ENCODE assay signal across 8 cellular contexts in the genomic region with DNA sequence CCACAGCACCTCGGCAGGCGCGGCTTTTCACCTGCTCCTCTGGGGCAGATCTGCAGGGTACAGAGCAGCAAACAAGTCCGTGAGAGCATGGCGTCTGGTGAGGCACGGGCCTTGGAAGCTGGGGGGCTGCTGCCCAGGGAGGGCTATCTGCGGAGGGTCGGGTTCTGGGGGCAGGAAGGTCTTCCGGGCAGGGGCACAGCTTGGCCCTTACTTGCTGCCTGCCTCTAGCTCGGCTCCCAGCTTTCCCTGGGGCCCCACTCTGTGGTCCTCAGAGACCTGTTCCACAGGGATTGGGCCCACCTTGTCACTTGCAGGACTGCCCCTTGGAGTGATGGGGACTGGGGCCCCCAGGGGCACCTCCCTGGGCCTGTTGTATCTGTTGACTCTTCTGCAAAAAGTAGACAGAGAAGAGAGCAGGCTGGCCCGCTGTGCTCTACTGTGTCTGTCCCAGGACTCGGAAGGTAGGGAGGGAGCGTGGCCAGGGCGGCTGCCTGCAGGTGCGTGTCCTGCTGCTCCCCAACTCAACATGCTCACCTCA.
DNase-seq lines count a peak whose midpoint lies in the region; ATAC-seq, FAIRE-seq and TF ChIP-seq lines count a peak whose summit lies in the region.

No MANE protein-coding gene starts in this region.

- peak overlapping the region; percentile 67 for H3K18ac ChIP-seq in trophoblast cell (ENCODE audit: low read length)

- H3K9me1 ChIP-seq in endothelial cell of umbilical vein (replicated peaks; ENCODE audit: control insufficient read depth, extremely low read depth, insufficient read depth, low read length), result no peaks in the 10 kb centered on the region

- no peak for TF ChIP-seq POLR2A in endothelial cell of umbilical vein (IDR thresholded peaks at IDR 0.05; ENCODE audit: low read depth, low read length)

- WGBS in trophoblast cell (ENCODE audit: extremely low coverage, insufficient coverage, insufficient read length), result no CpG with 5 or more reads among the region's 15 CpGs

- peak overlapping the region; percentile 44 for H2AK5ac ChIP-seq in trophoblast cell (ENCODE audit: low read length)

- H3K27me3 ChIP-seq in OCI-LY1 (ENCODE audit: insufficient read depth, low read length) (no peaks in the 10 kb centered on the region), endothelial cell of umbilical vein (ENCODE audit: control insufficient read depth in 2 of 2, insufficient read depth in 2 of 2, low read length in 2 of 2) (no peaks in the 10 kb centered on the region), trophoblast cell (ENCODE audit: insufficient read depth, low read length) (no peaks in the 10 kb centered on the region)

- H3K14ac ChIP-seq in trophoblast cell (ENCODE audit: low read length), result no peak overlapping the region

- no peak overlapping the region for H4K12ac ChIP-seq in trophoblast cell (ENCODE audit: low read depth, low read length)

- H3K27ac ChIP-seq in C4-2B (peak overlapping the region; percentile 2; the same call in 1 of the 2 replicates), OCI-LY1 (ENCODE audit: low read depth, low read length, poor library complexity, severe bottlenecking) (peak overlapping the region; percentile 83), endothelial cell of umbilical vein (ENCODE audit: insufficient read depth, low read depth, low read length) (peak overlapping the region; percentile 97), trophoblast cell (ENCODE audit: low read depth, low read length) (peak overlapping the region; percentile 57)

- TF ChIP-seq CTCF in C4-2B (conservative IDR thresholded peaks at IDR 0.05) (no peak), OCI-LY1 (IDR thresholded peaks at IDR 0.05; ENCODE audit: low read length) (no peak), endothelial cell of umbilical vein (IDR thresholded peaks at IDR 0.05; ENCODE audit: extremely low read depth in 1 of 2, insufficient read depth in 1 of 2, low read depth in 1 of 2, low read length in 2 of 2) (no peak)

- peak overlapping the region; percentile 42 for H2BK5ac ChIP-seq in trophoblast cell (ENCODE audit: low read depth, low read length, poor library complexity)

- H3K9me3 ChIP-seq in OCI-LY1 (ENCODE audit: low read length) (no peaks in the 10 kb centered on the region), endothelial cell of umbilical vein (replicated peaks; ENCODE audit: control insufficient read depth, insufficient read depth, low read length) (no peaks in the 10 kb centered on the region), trophoblast cell (ENCODE audit: insufficient read depth, low read depth, low read length) (no peaks in the 10 kb centered on the region)

- H3K4me3 ChIP-seq in OCI-LY1 (ENCODE audit: low read depth, low read length, poor library complexity, severe bottlenecking), result no peak overlapping the region
- H3K4me3 ChIP-seq in endothelial cell of umbilical vein (replicated peaks in 1 of 3; ENCODE audit: insufficient read depth in 1 of 3, low read depth in 1 of 3, low read length in 3 of 3), result no peak overlapping the region
- H3K4me3 ChIP-seq in trophoblast cell (ENCODE audit: low read depth, low read length), result no peak overlapping the region

- no peaks in the 10 kb centered on the region for H3K9me2 ChIP-seq in OCI-LY1 (ENCODE audit: low read depth, low read length)

- peak overlapping the region; percentile 2 for H3K4ac ChIP-seq in trophoblast cell (ENCODE audit: low read depth, low read length)

- no peak for ATAC-seq in GM19395 (IDR thresholded peaks at IDR 0.05; ENCODE audit: unreplicated experiment)

- H4K20me1 ChIP-seq in OCI-LY1 (ENCODE audit: insufficient read depth, low read length), result no peaks in the 10 kb centered on the region
- no peaks in the 10 kb centered on the region for H4K20me1 ChIP-seq in endothelial cell of umbilical vein (replicated peaks; ENCODE audit: control insufficient read depth, extremely low read depth, insufficient read depth, low read length)

- H3K4me2 ChIP-seq in OCI-LY1 (ENCODE audit: low read length) (peak overlapping the region; percentile 24; the same call in 1 of the 2 replicates), endothelial cell of umbilical vein (ENCODE audit: insufficient read depth, low read length) (peak overlapping the region; percentile 20), trophoblast cell (ENCODE audit: low read length) (no peak overlapping the region)

- no peaks in the 10 kb centered on the region for H3K79me2 ChIP-seq in OCI-LY1 (ENCODE audit: insufficient read depth, low read length)
- H3K79me2 ChIP-seq in endothelial cell of umbilical vein (ENCODE audit: control insufficient read depth, insufficient read depth, low read length), result no peaks in the 10 kb centered on the region
- H3K79me2 ChIP-seq in trophoblast cell (ENCODE audit: control insufficient read depth, insufficient read depth, low read length, poor library complexity), result no peaks in the 10 kb centered on the region

- peak overlapping the region; percentile 46 for H2BK12ac ChIP-seq in trophoblast cell (ENCODE audit: low read length)

- H4K8ac ChIP-seq in trophoblast cell (ENCODE audit: low read depth, low read length), result peak overlapping the region; percentile 55

- no TSS peak for BruUV-seq in endothelial cell of umbilical vein (replicated peaks; lab: Mats Ljungman, UMichigan)

- H3K4me1 ChIP-seq in OCI-LY1 (ENCODE audit: insufficient read depth, low read length, severe bottlenecking) (peaks cover 23% of the 10 kb centered on the region), endothelial cell of umbilical vein (ENCODE audit: control insufficient read depth, extremely low read depth, insufficient read depth, low read length) (peaks cover 23% of the 10 kb centered on the region), trophoblast cell (ENCODE audit: control insufficient read depth in 1 of 2, insufficient read depth in 2 of 2, low read length in 2 of 2) (peaks cover 19 to 23% of the 10 kb centered on the region in 2 experiments)

- dilution Hi-C loops in endothelial cell of umbilical vein (cut with MboI; ENCODE audit: extremely low pct_ligation_motif_present, low sequenced_read_pairs), result no loop called here

- H3K9ac ChIP-seq in OCI-LY1 (ENCODE audit: low read length), result no peak overlapping the region; the same call in 1 of the 2 replicates
- H3K9ac ChIP-seq in endothelial cell of umbilical vein (replicated peaks; ENCODE audit: extremely low read depth, insufficient read depth, low read length), result peak overlapping the region; percentile 39
- H3K9ac ChIP-seq in trophoblast cell (ENCODE audit: low read length), result no peak overlapping the region

- H3K36me3 ChIP-seq in OCI-LY1 (ENCODE audit: insufficient read depth, low read length), result peaks cover 13% of the 10 kb centered on the region
- peaks cover 0 to 8% of the 10 kb centered on the region in 2 experiments for H3K36me3 ChIP-seq in endothelial cell of umbilical vein (ENCODE audit: control insufficient read depth in 2 of 2, extremely low read depth in 1 of 2, insufficient read depth in 2 of 2, low read length in 2 of 2)
- peaks cover 5 to 11% of the 10 kb centered on the region in 2 experiments for H3K36me3 ChIP-seq in trophoblast cell (ENCODE audit: control insufficient read depth in 1 of 2, insufficient read depth in 2 of 2, low read length in 2 of 2)

- peak overlapping the region; percentile 80 for H4K91ac ChIP-seq in trophoblast cell (ENCODE audit: low read depth, low read length)

- no peak overlapping the region for H3K23ac ChIP-seq in trophoblast cell (ENCODE audit: low read length)

- CTCF ChIA-PET in endothelial cell of umbilical vein (lab: Charles Lee), result interaction anchor here (0.8 to 3.8 kb wide), 5 partner anchors 10 to 119 kb away, joined by 3 to 15 read pairs (median 5); no protein-coding TSS in a partner anchor

- DNase-seq in endothelial cell of umbilical vein (ENCODE audit: low read depth, low spot score), result no peak
- DNase-seq in trophoblast cell, result no peak
- DNase-seq in effector CD4-positive, alpha-beta T cell, result no peak
- DNase-seq in amygdala (lab: John Stamatoyannopoulos, UW), result no peak
- no peak for DNase-seq in UCSD-AML1 (lab: John Stamatoyannopoulos, UW; ENCODE audit: unreplicated experiment)

- no peaks in the 10 kb centered on the region for H3F3A ChIP-seq in OCI-LY1 (ENCODE audit: insufficient read depth, low read length)

- FAIRE-seq in endothelial cell of umbilical vein (lab: Jason Lieb, UNC), result no peak

- POLR2A ChIA-PET in endothelial cell of umbilical vein (lab: Charles Lee), result no interaction called here

- H2AFZ ChIP-seq in OCI-LY1 (ENCODE audit: low read length) (no peak overlapping the region), endothelial cell of umbilical vein (ENCODE audit: low read depth, low read length) (no peak overlapping the region), trophoblast cell (ENCODE audit: insufficient read depth, low read length, poor library complexity) (no peak overlapping the region)

- peak overlapping the region; percentile 30 for H2BK120ac ChIP-seq in trophoblast cell (ENCODE audit: insufficient read depth, low read length, poor library complexity)

- intact Hi-C loops in endothelial cell of umbilical vein (cut with micrococcal nuclease), result loop anchor here (10.0 kb wide), 1 partner anchor 79 kb away; no protein-coding TSS in a partner anchor

- H3K79me1 ChIP-seq in trophoblast cell (ENCODE audit: low read length), result peaks cover 13% of the 10 kb centered on the region

TF ChIP-seq in endothelial cell of umbilical vein, 7 proteins besides CTCF, POLR2A, EP300 and RAD21:
- TF ChIP-seq, protein P1, sequence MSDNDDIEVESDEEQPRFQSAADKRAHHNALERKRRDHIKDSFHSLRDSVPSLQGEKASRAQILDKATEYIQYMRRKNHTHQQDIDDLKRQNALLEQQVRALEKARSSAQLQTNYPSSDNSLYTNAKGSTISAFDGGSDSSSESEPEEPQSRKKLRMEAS (IDR thresholded peaks at IDR 0.05; ENCODE audit: insufficient read depth, insufficient read length), result no peak
- TF ChIP-seq EZH2 (IDR thresholded peaks at IDR 0.05; ENCODE audit: borderline replicate concordance, low read depth, low read length, severe bottlenecking) (no peak), POLR2AphosphoS5 (IDR thresholded peaks at IDR 0.05; ENCODE audit: insufficient read depth, low read depth, low read length) (no peak), FOS (IDR thresholded peaks at IDR 0.05; ENCODE audit: borderline replicate concordance, insufficient read depth, low read length) (no peak), MYC (IDR thresholded peaks at IDR 0.05; ENCODE audit: low read depth, low read length) (no peak), JUN (IDR thresholded peaks at IDR 0.05; ENCODE audit: borderline replicate concordance, insufficient read depth, insufficient read length, low read depth) (no peak), GATA2 (IDR thresholded peaks at IDR 0.05; ENCODE audit: insufficient read depth, insufficient read length, low read depth, low read length) (no peak)

Comparison
In these comparisons a context has a peak if more than half of its experiments do, and no peak if none do; other contexts are left out.
1. H3K27ac ChIP-seq: peak in every context shown above with its lines; median percentile 97 in endothelial cell of umbilical vein; 83 in OCI-LY1; 57 in trophoblast cell; 2 in C4-2B.